18 cellular contexts compared by ENCODE assay signal in genomic region chr11:134980819-134981710, GRCh38.
"Had no signal": no experiment of that assay in that cellular context is flagged by ENCODE, and none has a peak within 500 bp of the region (broad histone marks: within the 10 kb centered on the region; RNA-seq: fewer than 3 reads in every experiment).

No MANE protein-coding gene starts in this region.

- H3K4me1 ChIP-seq: parathyroid adenoma, transverse colon had no signal

- H3K4me1 Mint-ChIP-seq: endodermal cell had no signal

- H3K9me3 ChIP-seq: mucosa of descending colon, thoracic aorta, transverse colon had no signal

- H3K27me3 ChIP-seq: transverse colon had no signal

- H3K9me3 Mint-ChIP-seq: endodermal cell; naive thymus-derived CD8-positive, alpha-beta T cell; stimulated activated naive CD8-positive, alpha-beta T cell treated with anti-CD3 and anti-CD28 coated beads, Interleukin-15, Interleukin-2, amounts not matched to agents 100 ng/mL and 50 ng/mL, for 24 hours had no signal

- H3K79me2 ChIP-seq: parathyroid adenoma had no signal

- DNase-seq: central memory CD4-positive, alpha-beta T cell; effector CD4-positive, alpha-beta T cell; endodermal cell; erythroblast; foreskin melanocyte; hippocampal formation; mammary epithelial cell; mucosa of descending colon; naive thymus-derived CD8-positive, alpha-beta T cell; nucleus accumbens; small intestine; stimulated activated CD4-positive, alpha-beta T cell treated with anti-CD3 and anti-CD28 coated beads, Interleukin-12 subunit alpha, Interleukin-12 subunit beta, amount 100 ng/mL, for 4 hours; stimulated activated CD4-positive, alpha-beta T cell treated with anti-CD3 and anti-CD28 coated beads, Interleukin-2, amount 100 ng/mL, for 48 hours; transverse colon had no signal

- H3K4me3 Mint-ChIP-seq: endodermal cell; naive thymus-derived CD8-positive, alpha-beta T cell; stimulated activated naive CD8-positive, alpha-beta T cell treated with anti-CD3 and anti-CD28 coated beads, Interleukin-15, Interleukin-2, amounts not matched to agents 100 ng/mL and 50 ng/mL, for 24 hours had no signal

- H3K27ac ChIP-seq: coronary artery, parathyroid adenoma, thoracic aorta, transverse colon had no signal

- H3K36me3 Mint-ChIP-seq: naive thymus-derived CD8-positive, alpha-beta T cell had no signal

- H2AFZ ChIP-seq: parathyroid adenoma had no signal

- ATAC-seq: mucosa of descending colon; naive thymus-derived CD8-positive, alpha-beta T cell had no signal

- H3K9ac ChIP-seq: parathyroid adenoma had no signal

- H3K27ac Mint-ChIP-seq: endodermal cell; naive thymus-derived CD8-positive, alpha-beta T cell; stimulated activated naive CD8-positive, alpha-beta T cell treated with anti-CD3 and anti-CD28 coated beads, Interleukin-15, Interleukin-2, amounts not matched to agents 100 ng/mL and 50 ng/mL, for 24 hours had no signal
